ENCODE assay signal across 2 cellular contexts in the genomic region with DNA sequence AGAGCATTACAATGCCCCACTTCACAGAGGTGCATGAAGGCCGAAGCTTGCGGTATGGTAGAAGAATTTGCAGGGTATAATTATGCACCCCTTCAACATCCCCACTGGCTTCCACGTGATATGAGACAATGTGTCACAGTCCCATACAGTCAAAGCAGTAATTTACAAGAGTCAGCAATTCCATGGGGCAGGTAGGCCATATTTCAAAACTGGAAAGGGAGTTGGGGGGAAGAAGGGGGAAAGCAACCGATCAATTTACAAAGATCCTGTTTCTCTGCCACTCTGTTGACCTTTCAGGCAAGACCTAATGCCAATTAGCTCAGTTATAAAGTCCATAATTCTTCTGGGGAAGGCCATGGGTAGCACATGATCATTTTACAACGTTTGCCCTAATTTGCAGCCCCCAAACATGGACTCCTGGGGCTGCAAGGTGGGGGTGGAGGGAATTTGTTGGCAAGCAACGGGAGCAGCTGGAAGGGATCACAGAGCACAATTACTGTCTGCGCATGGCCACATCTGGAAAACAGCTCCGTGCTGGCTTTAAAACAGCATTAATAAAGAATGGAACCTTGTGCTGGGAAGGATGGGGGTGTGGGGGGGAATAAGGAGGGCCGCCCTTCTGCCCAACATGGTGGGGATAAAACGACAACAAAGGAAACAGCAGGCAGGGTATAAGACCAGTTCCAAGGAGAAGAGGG.
TF ChIP-seq lines count a peak whose summit lies in the region.

No MANE protein-coding gene starts in this region.

TF ChIP-seq in SK-N-SH, 30 proteins besides CTCF, POLR2A, EP300 and RAD21:
- TF ChIP-seq, protein P1, sequence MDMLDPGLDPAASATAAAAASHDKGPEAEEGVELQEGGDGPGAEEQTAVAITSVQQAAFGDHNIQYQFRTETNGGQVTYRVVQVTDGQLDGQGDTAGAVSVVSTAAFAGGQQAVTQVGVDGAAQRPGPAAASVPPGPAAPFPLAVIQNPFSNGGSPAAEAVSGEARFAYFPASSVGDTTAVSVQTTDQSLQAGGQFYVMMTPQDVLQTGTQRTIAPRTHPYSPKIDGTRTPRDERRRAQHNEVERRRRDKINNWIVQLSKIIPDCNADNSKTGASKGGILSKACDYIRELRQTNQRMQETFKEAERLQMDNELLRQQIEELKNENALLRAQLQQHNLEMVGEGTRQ (IDR thresholded peaks at IDR 0.05; ENCODE audit: borderline replicate concordance, low read depth, low read length): no peak
- TF ChIP-seq YY1 (IDR thresholded peaks at IDR 0.05; ENCODE audit: low read depth) (no peak), TAF1 (IDR thresholded peaks at IDR 0.05; ENCODE audit: borderline replicate concordance, low read depth, low read length) (no peak), TEAD4 (IDR thresholded peaks at IDR 0.05; ENCODE audit: borderline replicate concordance, insufficient read depth) (no peak)
- TF ChIP-seq, protein P2, sequence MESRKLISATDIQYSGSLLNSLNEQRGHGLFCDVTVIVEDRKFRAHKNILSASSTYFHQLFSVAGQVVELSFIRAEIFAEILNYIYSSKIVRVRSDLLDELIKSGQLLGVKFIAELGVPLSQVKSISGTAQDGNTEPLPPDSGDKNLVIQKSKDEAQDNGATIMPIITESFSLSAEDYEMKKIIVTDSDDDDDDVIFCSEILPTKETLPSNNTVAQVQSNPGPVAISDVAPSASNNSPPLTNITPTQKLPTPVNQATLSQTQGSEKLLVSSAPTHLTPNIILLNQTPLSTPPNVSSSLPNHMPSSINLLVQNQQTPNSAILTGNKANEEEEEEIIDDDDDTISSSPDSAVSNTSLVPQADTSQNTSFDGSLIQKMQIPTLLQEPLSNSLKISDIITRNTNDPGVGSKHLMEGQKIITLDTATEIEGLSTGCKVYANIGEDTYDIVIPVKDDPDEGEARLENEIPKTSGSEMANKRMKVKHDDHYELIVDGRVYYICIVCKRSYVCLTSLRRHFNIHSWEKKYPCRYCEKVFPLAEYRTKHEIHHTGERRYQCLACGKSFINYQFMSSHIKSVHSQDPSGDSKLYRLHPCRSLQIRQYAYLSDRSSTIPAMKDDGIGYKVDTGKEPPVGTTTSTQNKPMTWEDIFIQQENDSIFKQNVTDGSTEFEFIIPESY (IDR thresholded peaks at IDR 0.05; ENCODE audit: borderline replicate concordance, low read depth): no peak
- TF ChIP-seq, protein P3, sequence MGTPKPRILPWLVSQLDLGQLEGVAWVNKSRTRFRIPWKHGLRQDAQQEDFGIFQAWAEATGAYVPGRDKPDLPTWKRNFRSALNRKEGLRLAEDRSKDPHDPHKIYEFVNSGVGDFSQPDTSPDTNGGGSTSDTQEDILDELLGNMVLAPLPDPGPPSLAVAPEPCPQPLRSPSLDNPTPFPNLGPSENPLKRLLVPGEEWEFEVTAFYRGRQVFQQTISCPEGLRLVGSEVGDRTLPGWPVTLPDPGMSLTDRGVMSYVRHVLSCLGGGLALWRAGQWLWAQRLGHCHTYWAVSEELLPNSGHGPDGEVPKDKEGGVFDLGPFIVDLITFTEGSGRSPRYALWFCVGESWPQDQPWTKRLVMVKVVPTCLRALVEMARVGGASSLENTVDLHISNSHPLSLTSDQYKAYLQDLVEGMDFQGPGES (IDR thresholded peaks at IDR 0.05; ENCODE audit: low read depth, low read length): no peak
TF ChIP-seq in SK-N-SH: peak in this region for 0.

TF ChIP-seq in SK-N-SH treated with all-trans-retinoic acid at 6 μM for 48 hours, 23 proteins besides CTCF, POLR2A, EP300 and RAD21:
- no peak for TF ChIP-seq TCF4 (CRISPR knock-in tag; IDR thresholded peaks at IDR 0.05; ENCODE audit: borderline replicate concordance)
- TF ChIP-seq ZC3H10 (CRISPR knock-in tag; IDR thresholded peaks at IDR 0.05): no peak
- TF ChIP-seq, protein P4, sequence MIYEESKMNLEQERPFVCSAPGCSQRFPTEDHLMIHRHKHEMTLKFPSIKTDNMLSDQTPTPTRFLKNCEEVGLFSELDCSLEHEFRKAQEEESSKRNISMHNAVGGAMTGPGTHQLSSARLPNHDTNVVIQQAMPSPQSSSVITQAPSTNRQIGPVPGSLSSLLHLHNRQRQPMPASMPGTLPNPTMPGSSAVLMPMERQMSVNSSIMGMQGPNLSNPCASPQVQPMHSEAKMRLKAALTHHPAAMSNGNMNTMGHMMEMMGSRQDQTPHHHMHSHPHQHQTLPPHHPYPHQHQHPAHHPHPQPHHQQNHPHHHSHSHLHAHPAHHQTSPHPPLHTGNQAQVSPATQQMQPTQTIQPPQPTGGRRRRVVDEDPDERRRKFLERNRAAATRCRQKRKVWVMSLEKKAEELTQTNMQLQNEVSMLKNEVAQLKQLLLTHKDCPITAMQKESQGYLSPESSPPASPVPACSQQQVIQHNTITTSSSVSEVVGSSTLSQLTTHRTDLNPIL (CRISPR knock-in tag; IDR thresholded peaks at IDR 0.05; ENCODE audit: low read depth): no peak
- TF ChIP-seq, protein P5, sequence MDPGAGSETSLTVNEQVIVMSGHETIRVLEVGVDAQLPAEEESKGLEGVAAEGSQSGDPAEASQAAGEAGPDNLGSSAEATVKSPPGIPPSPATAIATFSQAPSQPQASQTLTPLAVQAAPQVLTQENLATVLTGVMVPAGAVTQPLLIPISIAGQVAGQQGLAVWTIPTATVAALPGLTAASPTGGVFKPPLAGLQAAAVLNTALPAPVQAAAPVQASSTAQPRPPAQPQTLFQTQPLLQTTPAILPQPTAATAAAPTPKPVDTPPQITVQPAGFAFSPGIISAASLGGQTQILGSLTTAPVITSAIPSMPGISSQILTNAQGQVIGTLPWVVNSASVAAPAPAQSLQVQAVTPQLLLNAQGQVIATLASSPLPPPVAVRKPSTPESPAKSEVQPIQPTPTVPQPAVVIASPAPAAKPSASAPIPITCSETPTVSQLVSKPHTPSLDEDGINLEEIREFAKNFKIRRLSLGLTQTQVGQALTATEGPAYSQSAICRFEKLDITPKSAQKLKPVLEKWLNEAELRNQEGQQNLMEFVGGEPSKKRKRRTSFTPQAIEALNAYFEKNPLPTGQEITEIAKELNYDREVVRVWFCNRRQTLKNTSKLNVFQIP (CRISPR knock-in tag; IDR thresholded peaks at IDR 0.05; ENCODE audit: borderline replicate concordance, low read depth): no peak
- no peak for TF ChIP-seq ARNTL (CRISPR knock-in tag; IDR thresholded peaks at IDR 0.05; ENCODE audit: borderline replicate concordance, low read depth)
- TF ChIP-seq CSDC2 (CRISPR knock-in tag; IDR thresholded peaks at IDR 0.05): no peak
- TF ChIP-seq ZNF8 (CRISPR knock-in tag; IDR thresholded peaks at IDR 0.05): no peak
- no peak for TF ChIP-seq RARB (CRISPR knock-in tag; IDR thresholded peaks at IDR 0.05)
- TF ChIP-seq ZNF565 (CRISPR knock-in tag; conservative IDR thresholded peaks at IDR 0.05; ENCODE audit: low read depth): no peak
- no peak for TF ChIP-seq ESRRG (CRISPR knock-in tag; IDR thresholded peaks at IDR 0.05)
- TF ChIP-seq, protein P6, sequence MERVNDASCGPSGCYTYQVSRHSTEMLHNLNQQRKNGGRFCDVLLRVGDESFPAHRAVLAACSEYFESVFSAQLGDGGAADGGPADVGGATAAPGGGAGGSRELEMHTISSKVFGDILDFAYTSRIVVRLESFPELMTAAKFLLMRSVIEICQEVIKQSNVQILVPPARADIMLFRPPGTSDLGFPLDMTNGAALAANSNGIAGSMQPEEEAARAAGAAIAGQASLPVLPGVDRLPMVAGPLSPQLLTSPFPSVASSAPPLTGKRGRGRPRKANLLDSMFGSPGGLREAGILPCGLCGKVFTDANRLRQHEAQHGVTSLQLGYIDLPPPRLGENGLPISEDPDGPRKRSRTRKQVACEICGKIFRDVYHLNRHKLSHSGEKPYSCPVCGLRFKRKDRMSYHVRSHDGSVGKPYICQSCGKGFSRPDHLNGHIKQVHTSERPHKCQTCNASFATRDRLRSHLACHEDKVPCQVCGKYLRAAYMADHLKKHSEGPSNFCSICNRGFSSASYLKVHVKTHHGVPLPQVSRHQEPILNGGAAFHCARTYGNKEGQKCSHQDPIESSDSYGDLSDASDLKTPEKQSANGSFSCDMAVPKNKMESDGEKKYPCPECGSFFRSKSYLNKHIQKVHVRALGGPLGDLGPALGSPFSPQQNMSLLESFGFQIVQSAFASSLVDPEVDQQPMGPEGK (CRISPR knock-in tag; IDR thresholded peaks at IDR 0.05; ENCODE audit: borderline replicate concordance): no peak
- TF ChIP-seq, protein P7, sequence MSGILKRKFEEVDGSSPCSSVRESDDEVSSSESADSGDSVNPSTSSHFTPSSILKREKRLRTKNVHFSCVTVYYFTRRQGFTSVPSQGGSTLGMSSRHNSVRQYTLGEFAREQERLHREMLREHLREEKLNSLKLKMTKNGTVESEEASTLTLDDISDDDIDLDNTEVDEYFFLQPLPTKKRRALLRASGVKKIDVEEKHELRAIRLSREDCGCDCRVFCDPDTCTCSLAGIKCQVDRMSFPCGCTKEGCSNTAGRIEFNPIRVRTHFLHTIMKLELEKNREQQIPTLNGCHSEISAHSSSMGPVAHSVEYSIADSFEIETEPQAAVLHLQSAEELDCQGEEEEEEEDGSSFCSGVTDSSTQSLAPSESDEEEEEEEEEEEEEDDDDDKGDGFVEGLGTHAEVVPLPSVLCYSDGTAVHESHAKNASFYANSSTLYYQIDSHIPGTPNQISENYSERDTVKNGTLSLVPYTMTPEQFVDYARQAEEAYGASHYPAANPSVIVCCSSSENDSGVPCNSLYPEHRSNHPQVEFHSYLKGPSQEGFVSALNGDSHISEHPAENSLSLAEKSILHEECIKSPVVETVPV (CRISPR knock-in tag; IDR thresholded peaks at IDR 0.05): no peak
- no peak for TF ChIP-seq OSR1 (CRISPR knock-in tag; IDR thresholded peaks at IDR 0.05)
- no peak for TF ChIP-seq ISL1 (CRISPR knock-in tag; IDR thresholded peaks at IDR 0.05)
- no peak for TF ChIP-seq SNAI2 (CRISPR knock-in tag; IDR thresholded peaks at IDR 0.05)
- TF ChIP-seq ZFP30 (CRISPR knock-in tag; IDR thresholded peaks at IDR 0.05): no peak
